Comparison of ENCODE assay signal across 8 cellular contexts in genomic region chr1:37859507-37860345, GRCh38. TPM values are rescaled to one million over a fixed set of nuclear protein-coding genes. Genes with fewer than 3 reads are reported as not detected.
DNase-seq lines count a peak whose midpoint lies in the region; ATAC-seq and TF ChIP-seq lines count a peak whose summit lies in the region.

MTF1 (minus strand) TSS chr1:37859592; CDS start chr1:37857658, 1,934 bp downstream.

- DNase-seq in GM12864 (ENCODE audit: low read depth) (peak; percentile 93), NCI-H1105 (lab: John Stamatoyannopoulos, UW) (peak; percentile 97), SKM-1 treated with dmso at 0.1 percent for 144 hours (lab: John Stamatoyannopoulos, UW; ENCODE audit: unreplicated experiment) (peak; percentile 93), head of caudate nucleus (peak; percentile 94 to 99 (median 98)), ovary (peak; percentile 96 to 97 (median 97)), tibial artery (peak; percentile 97 to 99)

- intact Hi-C loops in head of caudate nucleus (cut with DNase I) (loop anchor here (2.0 to 10.0 kb wide), 3 partner anchors 51 to 255 kb away; partner anchors contain the start of genes CDCA8 and YRDC), ovary (cut with DNase I) (loop anchor here in 2 of 4 donors (5.0 to 10.0 kb wide), 3 partner anchors 45 to 167 kb away; partner anchors contain the start of genes CDCA8 (in 2 of the 2), C1orf122 (in 1 of the 2) and YRDC (in 1 of the 2)), tibial artery (cut with DNase I; ENCODE audit: low total_unique reads) (loop anchor here (5.0 kb wide), 1 partner anchor 47 kb away; no protein-coding TSS in a partner anchor)

- H3K27ac ChIP-seq in ovary (peak within 1 kb of the TSS; percentile 71 to 84), tibial artery (peak within 1 kb of the TSS; percentile 85 to 91)

- WGBS in ovary, 3 donors, result 0 to 1% (median 0%) methylated on average over 59 to 61 of the region's 61 CpGs

- H3K9me3 Mint-ChIP-seq in activated naive CD8-positive, alpha-beta T cell (ENCODE audit: low read depth), result no peaks in the 10 kb centered on the region

- peaks cover 34% of the 10 kb centered on the region for H3K4me1 Mint-ChIP-seq in activated naive CD8-positive, alpha-beta T cell (ENCODE audit: low read depth)

- H3K36me3 ChIP-seq in ovary (no peaks in the 10 kb centered on the region), tibial artery (peaks cover 29 to 57% (median 37%) of the 10 kb centered on the region in 3 donors)

- H3K27ac Mint-ChIP-seq in activated naive CD8-positive, alpha-beta T cell, result peak within 1 kb of the TSS; percentile 98

- H3K4me3 Mint-ChIP-seq in activated naive CD8-positive, alpha-beta T cell, result peak within 1 kb of the TSS; percentile 97

- H3K4me3 ChIP-seq in GM12864 (ENCODE audit: low read depth, low read length) (peak within 1 kb of the TSS; percentile 100), ovary (peak within 1 kb of the TSS; percentile 91), tibial artery (peak within 1 kb of the TSS; percentile 80 to 82)

- ATAC-seq in HG02623 (IDR thresholded peaks at IDR 0.05; ENCODE audit: unreplicated experiment), result peak; percentile 89

- H3K27me3 ChIP-seq in ovary (no peaks in the 10 kb centered on the region), tibial artery (no peaks in the 10 kb centered on the region)

- TF ChIP-seq POLR2A in ovary (IDR thresholded peaks at IDR 0.05), result peak; percentile 84

- H3K9me3 ChIP-seq in ovary, result no peaks in the 10 kb centered on the region
- no peaks in the 10 kb centered on the region for H3K9me3 ChIP-seq in tibial artery

- TF ChIP-seq CTCF in GM12864 (IDR thresholded peaks at IDR 0.05; ENCODE audit: low read depth, low read length, missing control alignments) (peak; percentile 91), ovary (IDR thresholded peaks at IDR 0.05) (peak; percentile 81 to 90 (median 89)), tibial artery (IDR thresholded peaks at IDR 0.05) (peak; percentile 83 to 89)

- H3K27me3 Mint-ChIP-seq in activated naive CD8-positive, alpha-beta T cell, result no peaks in the 10 kb centered on the region

- peak; percentile 1 for TF ChIP-seq EP300 in ovary (IDR thresholded peaks at IDR 0.05)

- H3K36me3 Mint-ChIP-seq in activated naive CD8-positive, alpha-beta T cell, result peaks cover 9% of the 10 kb centered on the region

- H3K4me1 ChIP-seq in ovary (ENCODE audit: insufficient read depth) (peaks cover 4% of the 10 kb centered on the region), tibial artery (peaks cover 0 to 48% (median 37%) of the 10 kb centered on the region in 4 donors)

RNA-seq across cellular contexts. Expression of gene MTF1, which starts in this region (rescaled TPM):
- 10 to 100 TPM in 5 of 7 donors, 1 to 10 TPM in 2; 3.4 to 29.1 (median 21.9) TPM for total RNA-seq in ovary
- 1 to 10 TPM; 4.5 to 9.6 TPM for polyA plus RNA-seq in ovary

Comparison
In these comparisons a context has a peak if more than half of its experiments do, and no peak if none do; other contexts are left out.
1. Peak in every context shown above with its lines: DNase-seq, ATAC-seq, H3K4me3 ChIP-seq and H3K27ac ChIP-seq.